Comparison of ENCODE assay signal across 8 cellular contexts in the genomic region with DNA sequence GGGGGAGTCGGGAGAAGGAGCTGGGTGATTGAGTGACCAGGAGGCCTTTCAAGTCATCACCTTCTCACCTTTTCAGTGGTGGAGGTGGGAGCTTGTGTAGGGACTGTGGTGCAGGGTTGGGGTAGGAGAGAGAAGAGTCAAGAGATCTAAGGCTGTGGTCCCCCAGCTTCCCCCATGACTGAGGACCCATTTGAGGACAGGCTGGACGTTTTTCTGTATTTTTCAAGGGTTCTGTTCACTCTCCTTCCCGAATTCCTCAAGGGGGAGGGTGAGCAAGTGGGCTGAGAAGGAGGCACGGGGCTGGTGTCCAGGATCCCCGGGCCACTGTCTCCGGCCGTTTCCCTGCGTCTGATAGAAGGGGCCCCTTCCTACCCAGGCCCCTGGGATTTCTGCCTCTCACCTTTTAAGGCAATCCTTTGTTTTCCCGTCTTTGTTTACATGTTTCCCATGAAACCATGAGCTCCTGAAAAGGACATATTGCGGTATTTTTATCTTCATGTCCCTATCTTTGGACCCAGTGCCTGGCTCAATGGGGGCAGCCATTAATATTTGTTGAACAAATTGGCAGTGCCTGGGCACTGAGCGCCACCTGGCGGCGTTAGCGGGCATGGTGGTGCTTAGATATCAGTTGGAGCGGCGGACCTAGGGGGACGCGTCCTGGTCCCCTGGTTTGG. TPM values are rescaled to one million over a fixed set of nuclear protein-coding genes. Genes with fewer than 3 reads are reported as not detected.
DNase-seq lines count a peak whose midpoint lies in the region; ATAC-seq and TF ChIP-seq lines count a peak whose summit lies in the region.

No MANE protein-coding gene starts in this region.

- RAD21 ChIA-PET in HCT116 (lab: Charles Lee; ENCODE audit: low non-redundant PET in 1 of 2, low total read pairs in 2 of 2, uncharacterized antibody in 2 of 2, unreplicated experiment in 2 of 2) = interaction anchor here (0.7 to 5.9 kb wide), 6 partner anchors 14 to 158 kb away, joined by 3 to 61 read pairs (median 4); no protein-coding TSS in a partner anchor

- DNase-seq in C1 segment of cervical spinal cord (lab: John Stamatoyannopoulos, UW) (peak in 12 of 14 donors; percentile 17 to 79 (median 54)), HCT116 (ENCODE audit: low read depth, low spot score) (peak; percentile 63), NT2/D1 (ENCODE audit: low read depth, low spot score) (peak; percentile 40), activated T-cell treated with anti-CD3 and anti-CD28 coated beads for 4 hours (peak; percentile 60), erythroblast (lab: John Stamatoyannopoulos, UW) (peak; percentile 67 to 84), natural killer cell (peak; percentile 79)
- DNase-seq in stimulated activated naive CD4-positive, alpha-beta T cell (lab: John Stamatoyannopoulos, UW) = peak in 5 of 6 experiments; percentile 36 to 63 (median 41)

- ATAC-seq in HCT116 (peak; percentile 56), natural killer cell (peak; percentile 68 to 75 (median 68)), GM19324 (IDR thresholded peaks at IDR 0.05; ENCODE audit: low FRiP score, unreplicated experiment) (no peak)

- H3K4me2 ChIP-seq in HCT116 (ENCODE audit: low read length) = peak overlapping the region; percentile 24; the same call in 1 of the 2 replicates

- no peak overlapping the region for H3K9ac ChIP-seq in HCT116 (ENCODE audit: low read length)
- H3K9ac ChIP-seq in NT2/D1 (ENCODE audit: insufficient read length, low read depth) = no peak overlapping the region

- H4K20me1 ChIP-seq in HCT116 (ENCODE audit: insufficient read depth) = no peaks in the 10 kb centered on the region

- H3K4me1 ChIP-seq in HCT116 (ENCODE audit: control insufficient read depth in 1 of 2, insufficient read depth in 2 of 2, low read length in 2 of 2) = peaks cover 22 to 29% of the 10 kb centered on the region in 2 experiments
- H3K4me1 ChIP-seq in NT2/D1 (ENCODE audit: insufficient read depth, insufficient read length) = peaks cover 23% of the 10 kb centered on the region

- H3K27me3 Mint-ChIP-seq in natural killer cell (ENCODE audit: low read depth in 2 of 2) = no peaks in the 10 kb centered on the region

- no peaks in the 10 kb centered on the region for H3K36me3 Mint-ChIP-seq in natural killer cell

- H2AFZ ChIP-seq in HCT116 (ENCODE audit: low read depth, low read length, poor library complexity, severe bottlenecking) = peak overlapping the region; percentile 64

- H3K27ac ChIP-seq in HCT116 (ENCODE audit: low read depth, low read length) = no peak overlapping the region

- peak; percentile 100 for TF ChIP-seq RAD21 in HCT116 (IDR thresholded peaks at IDR 0.05; ENCODE audit: low read depth)

- no peaks in the 10 kb centered on the region for H3K27me3 ChIP-seq in HCT116 (ENCODE audit: insufficient read depth, low read length)
- peaks cover 27% of the 10 kb centered on the region for H3K27me3 ChIP-seq in NT2/D1 (ENCODE audit: insufficient read depth, insufficient read length)

- H3K36me3 ChIP-seq in HCT116 (ENCODE audit: control insufficient read depth in 1 of 2, insufficient read depth in 2 of 2, low read length in 2 of 2) (no peaks in the 10 kb centered on the region), NT2/D1 (ENCODE audit: insufficient read depth, insufficient read length, low read length) (no peaks in the 10 kb centered on the region)

- intact Hi-C loops in HCT116 (cut with micrococcal nuclease) (loop anchor here (1.0 kb wide), 5 partner anchors 36 to 156 kb away; no protein-coding TSS in a partner anchor), natural killer cell (cut with micrococcal nuclease) (loop anchor here (1.0 to 5.0 kb wide), 6 partner anchors 36 to 254 kb away; a partner anchor contains a TSS)

- peak; percentile 97 to 100 (median 99) for TF ChIP-seq CTCF in HCT116 (IDR thresholded peaks at IDR 0.05 in 2 of 3, conservative IDR thresholded peaks at IDR 0.05 in 1 of 3; ENCODE audit: borderline replicate concordance in 1 of 3, insufficient read depth in 1 of 3, low read depth in 2 of 3, low read length in 2 of 3)
- TF ChIP-seq CTCF in natural killer cell (IDR thresholded peaks at IDR 0.05) = peak; percentile 91

- peak overlapping the region; percentile 53 for H3K4me3 Mint-ChIP-seq in natural killer cell

- H3K4me3 ChIP-seq in HCT116 (replicated peaks in 1 of 2; ENCODE audit: low read depth in 1 of 2, low read length in 2 of 2) = no peak overlapping the region
- no peak overlapping the region for H3K4me3 ChIP-seq in NT2/D1 (ENCODE audit: insufficient read length, low read depth)

- H3K9me3 ChIP-seq in HCT116 (ENCODE audit: control insufficient read depth in 1 of 2, insufficient read depth in 1 of 2, low read depth in 1 of 2, low read length in 2 of 2) (no peaks in the 10 kb centered on the region), NT2/D1 (ENCODE audit: insufficient read depth, low read length) (no peaks in the 10 kb centered on the region)

- no peaks in the 10 kb centered on the region for H3K9me3 Mint-ChIP-seq in natural killer cell

- peak overlapping the region in 1 of 2 donors; percentile 21 for H3K27ac Mint-ChIP-seq in natural killer cell

- peaks cover 32 to 56% of the 10 kb centered on the region in 2 donors for H3K4me1 Mint-ChIP-seq in natural killer cell

- H3K9me2 ChIP-seq in HCT116 (ENCODE audit: insufficient read depth) = no peaks in the 10 kb centered on the region

- POLR2A ChIA-PET in HCT116 (lab: Charles Lee) = interaction anchor here (1.8 to 4.5 kb wide), 2 partner anchors 77 to 89 kb away, joined by 7 to 27 read pairs; no protein-coding TSS in a partner anchor

- BruUV-seq in HCT116 (replicated peaks; lab: Mats Ljungman, UMichigan) = no TSS peak

- TF ChIP-seq POLR2A in HCT116 (IDR thresholded peaks at IDR 0.05; ENCODE audit: borderline replicate concordance, extremely low read depth, insufficient read depth, insufficient read length) = no peak
- no peak for TF ChIP-seq POLR2A in erythroblast (IDR thresholded peaks at IDR 0.05; ENCODE audit: low read length)

- no peaks in the 10 kb centered on the region for H3K79me2 ChIP-seq in HCT116 (ENCODE audit: insufficient read depth, low read length)

- CTCF ChIA-PET in HCT116 (lab: Charles Lee) = interaction anchor here (0.8 to 3.4 kb wide), 6 partner anchors 12 to 96 kb away, joined by 3 to 114 read pairs (median 4); a partner anchor contains a TSS

TF ChIP-seq in HCT116, 20 proteins besides CTCF, POLR2A, EP300 and RAD21:
- TF ChIP-seq POLR2AphosphoS5 (IDR thresholded peaks at IDR 0.05; ENCODE audit: low read depth, low read length) (0 out of 2 replicates have a peak, but pooled peaks have one; percentile 21), EGR1 (IDR thresholded peaks at IDR 0.05; ENCODE audit: low read depth) (no peak), SIN3A (IDR thresholded peaks at IDR 0.05; ENCODE audit: low read depth) (no peak), YY1 (IDR thresholded peaks at IDR 0.05; ENCODE audit: extremely low read depth, insufficient replicate concordance, low read depth, low read length) (peak; percentile 94)
TF ChIP-seq in HCT116: peak in this region for 2.

RNA-seq across cellular contexts. Expression of a gene that starts 9.2 kb away (rescaled TPM):
- 0.71 TPM for total RNA-seq in HCT116 (2021; ENCODE audit: unreplicated experiment)
- polyA plus RNA-seq in HCT116 (2012) = 0.11 and 0.17 TPM in 2 replicates
- 100 to 1,000 TPM; 287 to 370 (median 295) TPM for total RNA-seq in natural killer cell

RNA-seq across cellular contexts. Expression of a gene that starts 25.4 kb away (rescaled TPM):
- total RNA-seq in HCT116 (2021; ENCODE audit: unreplicated experiment) (54.4 TPM), natural killer cell (under 1 TPM; 0.26 to 0.60 (median 0.29) TPM)
- polyA plus RNA-seq in HCT116 (2012) = 83.1 and 93.8 TPM in 2 replicates

Comparison
In these comparisons a context has a peak if more than half of its experiments do, and no peak if none do; other contexts are left out.
1. RNA of a gene that starts 9.2 kb away (total RNA-seq): 287 to 370 TPM in natural killer cell; 0.71 TPM in HCT116 (single experiment); every median in the first group is over 100 times any median in the second.
2. RNA of a gene that starts 25.4 kb away (total RNA-seq): 54.4 TPM in HCT116 (single experiment); 0.26 to 0.60 TPM in natural killer cell; every median in the first group is over 10 times any median in the second.
3. Peak in every context shown above with its lines, with median percentiles within 50 percentile points of each other: DNase-seq.